Comparison of ENCODE assay signal across 8 cellular contexts in the genomic region with DNA sequence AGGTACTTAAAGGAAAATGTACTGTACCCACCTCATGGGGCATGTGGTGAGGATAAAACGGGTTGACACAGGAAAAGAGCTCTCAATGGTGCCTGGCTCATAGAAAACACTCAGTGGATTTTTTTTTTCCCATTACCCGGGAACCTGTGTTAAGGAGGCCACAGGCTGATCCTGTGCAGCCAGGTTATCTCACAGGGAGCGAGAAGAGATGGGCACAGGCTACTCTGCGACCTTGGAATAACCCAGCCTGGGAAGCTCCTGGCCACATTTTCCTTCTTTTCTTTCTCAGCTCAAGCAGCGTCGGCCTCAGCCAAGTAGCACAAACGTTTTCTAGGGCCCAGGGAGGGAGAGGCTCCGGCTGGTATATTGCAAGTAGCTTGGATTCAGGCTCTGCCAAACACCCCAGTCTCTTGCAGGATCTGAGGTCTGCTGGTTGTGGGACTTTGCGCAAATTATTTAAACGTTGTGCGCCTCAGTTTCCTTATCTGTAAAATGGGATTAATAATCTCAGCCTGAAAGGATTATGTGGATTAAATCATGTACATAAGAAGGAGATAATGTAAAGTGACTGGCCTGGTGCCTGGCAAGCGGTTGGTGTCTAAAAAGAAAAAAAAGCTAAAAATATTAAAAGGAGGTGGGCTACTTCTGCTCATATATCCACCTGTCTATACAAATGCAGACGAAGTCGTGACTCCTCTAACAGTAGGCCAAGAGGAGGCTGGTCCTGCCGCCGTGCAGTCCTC. TPM values are rescaled to one million over a fixed set of nuclear protein-coding genes. Genes with fewer than 3 reads are reported as not detected.
DNase-seq lines count a peak whose midpoint lies in the region; ATAC-seq lines count a peak whose summit lies in the region.

No MANE protein-coding gene starts in this region.

- peaks cover 49% of the 10 kb centered on the region for H3K79me2 ChIP-seq in ACC112 (ENCODE audit: control insufficient read depth, insufficient read depth, low read length, unreplicated experiment)

- H3K9me3 ChIP-seq in iPS-18a (ENCODE audit: control insufficient read depth, low read depth, low read length): no peaks in the 10 kb centered on the region

- no peaks in the 10 kb centered on the region for H3K27me3 Mint-ChIP-seq in activated naive CD8-positive, alpha-beta T cell treated with anti-CD3 and anti-CD28 coated beads, Interleukin-2, amount 50 U/mL, for 24 hours
- no peaks in the 10 kb centered on the region for H3K27me3 Mint-ChIP-seq in stimulated activated naive B cell treated with anti-CD40 and anti-IgM and Interleukin-4, amounts not matched to agents 10 μg/mL and 1 μg/mL and 100 μg/mL, for 72 hours

- H3K27me3 ChIP-seq in ACC112 (ENCODE audit: insufficient read depth, low read length) (no peaks in the 10 kb centered on the region), iPS-18a (ENCODE audit: control insufficient read depth, insufficient read depth, low read length) (no peaks in the 10 kb centered on the region)

- H3K4me1 Mint-ChIP-seq in activated naive CD8-positive, alpha-beta T cell treated with anti-CD3 and anti-CD28 coated beads, Interleukin-2, amount 50 U/mL, for 24 hours: peaks cover 60% of the 10 kb centered on the region
- H3K4me1 Mint-ChIP-seq in stimulated activated naive B cell treated with anti-CD40 and anti-IgM and Interleukin-4, amounts not matched to agents 10 μg/mL and 1 μg/mL and 100 μg/mL, for 72 hours: peaks cover 37 to 64% of the 10 kb centered on the region in 2 donors

- peaks cover 22% of the 10 kb centered on the region for H3K36me3 Mint-ChIP-seq in activated naive CD8-positive, alpha-beta T cell treated with anti-CD3 and anti-CD28 coated beads, Interleukin-2, amount 50 U/mL, for 24 hours (ENCODE audit: low read depth)
- H3K36me3 Mint-ChIP-seq in stimulated activated naive B cell treated with anti-CD40 and anti-IgM and Interleukin-4, amounts not matched to agents 10 μg/mL and 1 μg/mL and 100 μg/mL, for 72 hours: peaks cover 0 to under 1% of the 10 kb centered on the region in 2 donors

- H3K27ac Mint-ChIP-seq in activated naive CD8-positive, alpha-beta T cell treated with anti-CD3 and anti-CD28 coated beads, Interleukin-2, amount 50 U/mL, for 24 hours: peak overlapping the region; percentile 91
- peak overlapping the region; percentile 94 for H3K27ac Mint-ChIP-seq in stimulated activated naive B cell treated with anti-CD40 and anti-IgM and Interleukin-4, amounts not matched to agents 10 μg/mL and 1 μg/mL and 100 μg/mL, for 72 hours

- H2AFZ ChIP-seq in ACC112 (ENCODE audit: low read length, unreplicated experiment): peak overlapping the region; percentile 75

- ATAC-seq in activated naive CD8-positive, alpha-beta T cell treated with anti-CD3 and anti-CD28 coated beads, Interleukin-2, amount 50 U/mL, for 24 hours: no peak
- peak; percentile 40 to 41 for ATAC-seq in stimulated activated naive B cell treated with anti-CD40 and anti-IgM and Interleukin-4, amounts not matched to agents 10 μg/mL and 1 μg/mL and 100 μg/mL, for 72 hours (replicated peaks)
- ATAC-seq in GM21526 (IDR thresholded peaks at IDR 0.05; ENCODE audit: low FRiP score, unreplicated experiment) (no peak), HG03378 (IDR thresholded peaks at IDR 0.05; ENCODE audit: unreplicated experiment) (no peak)

- H3K36me3 ChIP-seq in ACC112 (ENCODE audit: insufficient read depth, low read length): no peaks in the 10 kb centered on the region
- no peaks in the 10 kb centered on the region for H3K36me3 ChIP-seq in iPS-18a (ENCODE audit: control insufficient read depth, low read depth, low read length)

- peak; percentile 44 for DNase-seq in HT-29 (ENCODE audit: low spot score)
- DNase-seq in activated naive CD8-positive, alpha-beta T cell treated with anti-CD3 and anti-CD28 coated beads, Interleukin-2, amount 50 U/mL, for 24 hours: no peak
- no peak for DNase-seq in stimulated activated naive B cell treated with anti-CD40 and anti-IgM and Interleukin-4, amounts not matched to agents 10 μg/mL and 1 μg/mL and 100 μg/mL, for 72 hours
- DNase-seq in H4 (ENCODE audit: low spot score): no peak

- H3K4me3 ChIP-seq in ACC112 (ENCODE audit: low read depth, low read length) (peak overlapping the region; percentile 85), iPS-18a (ENCODE audit: low read length) (peak overlapping the region; percentile 63)

- H3K27ac ChIP-seq in ACC112 (ENCODE audit: low read depth, low read length) (peak overlapping the region; percentile 77), iPS-18a (ENCODE audit: low read length) (no peak overlapping the region)

- peak overlapping the region; percentile 88 for H3K4me3 Mint-ChIP-seq in activated naive CD8-positive, alpha-beta T cell treated with anti-CD3 and anti-CD28 coated beads, Interleukin-2, amount 50 U/mL, for 24 hours
- H3K4me3 Mint-ChIP-seq in stimulated activated naive B cell treated with anti-CD40 and anti-IgM and Interleukin-4, amounts not matched to agents 10 μg/mL and 1 μg/mL and 100 μg/mL, for 72 hours: peak overlapping the region; percentile 92 to 93

- H3K9me3 Mint-ChIP-seq in activated naive CD8-positive, alpha-beta T cell treated with anti-CD3 and anti-CD28 coated beads, Interleukin-2, amount 50 U/mL, for 24 hours: no peaks in the 10 kb centered on the region
- H3K9me3 Mint-ChIP-seq in stimulated activated naive B cell treated with anti-CD40 and anti-IgM and Interleukin-4, amounts not matched to agents 10 μg/mL and 1 μg/mL and 100 μg/mL, for 72 hours: no peaks in the 10 kb centered on the region

- peaks cover 48% of the 10 kb centered on the region for H3K4me1 ChIP-seq in ACC112 (ENCODE audit: control insufficient read depth, insufficient read depth, low read length, unreplicated experiment)
- peaks cover 50% of the 10 kb centered on the region for H3K4me1 ChIP-seq in iPS-18a (ENCODE audit: control insufficient read depth, low read depth, low read length)

- H3K9ac ChIP-seq in iPS-18a (ENCODE audit: low read length): peak overlapping the region; percentile 56

RNA-seq across cellular contexts. Expression of a gene that starts 2.1 kb away (rescaled TPM):
- total RNA-seq in HT-29 (2014; rRNA removed; shearing (Covaris generic)): 54.5 and 63.4 TPM in 2 replicates
- total RNA-seq in H4 (2014; rRNA removed; shearing (Covaris generic)): 8.1 and 16.9 TPM in 2 replicates

RNA-seq across cellular contexts. Expression of a gene that starts 13.8 kb away (rescaled TPM):
- total RNA-seq in HT-29 (2014; rRNA removed; shearing (Covaris generic)): 0.31 and 0.43 TPM in 2 replicates
- 0.43 and 0.88 TPM in 2 replicates for total RNA-seq in H4 (2014; rRNA removed; shearing (Covaris generic))

RNA-seq across cellular contexts. Expression of a gene that starts 32.6 kb away (rescaled TPM):
- 29.8 and 32.7 TPM in 2 replicates for total RNA-seq in HT-29 (2014; rRNA removed; shearing (Covaris generic))
- total RNA-seq in H4 (2014; rRNA removed; shearing (Covaris generic)): 3.9 and 10.0 TPM in 2 replicates

Comparison
In these comparisons a context has a peak if more than half of its experiments do, and no peak if none do; other contexts are left out.
1. ATAC-seq: peak in stimulated activated naive B cell treated with anti-CD40 and anti-IgM and Interleukin-4, amounts not matched to agents 10 μg/mL and 1 μg/mL and 100 μg/mL, for 72 hours (2 of 2); none in activated naive CD8-positive, alpha-beta T cell treated with anti-CD3 and anti-CD28 coated beads, Interleukin-2, amount 50 U/mL, for 24 hours (single experiment), GM21526 (single experiment) and HG03378 (single experiment).